8 cellular contexts compared by ENCODE assay signal in genomic region chr19:58059003-58059671, GRCh38. TPM values are rescaled to one million over a fixed set of nuclear protein-coding genes. Genes with fewer than 3 reads are reported as not detected.
DNase-seq lines count a peak whose midpoint lies in the region; ATAC-seq and TF ChIP-seq lines count a peak whose summit lies in the region.

TSS of gene ZNF135 (plus strand) at chr19:58059282. CDS start at chr19:58060003, 721 bp downstream.

- peak; percentile 11 for DNase-seq in activated CD8-positive, alpha-beta memory T cell treated with anti-CD3 and anti-CD28 coated beads, Interleukin-2, amount 50 U/mL, for 1 hour (ENCODE audit: extremely low read depth)
- DNase-seq in endothelial cell (ENCODE audit: low spot score) (peak; percentile 42), mesenteric fat pad (ENCODE audit: low spot score) (peak; percentile 96), A172 (ENCODE audit: low spot score) (no peak)
- peak; percentile 33 to 42 for DNase-seq in stimulated activated CD4-positive, alpha-beta T cell treated with anti-CD3 and anti-CD28 coated beads, Interleukin-4, amount 100 ng/mL, for 48 hours (ENCODE audit: low read depth in 2 of 2)

- H2AFZ ChIP-seq in Loucy (ENCODE audit: low read length) = peak within 1 kb of the TSS; percentile 88

- no peaks in the 10 kb centered on the region for H3K27me3 ChIP-seq in Loucy (ENCODE audit: insufficient read depth, low read length, poor library complexity, severe bottlenecking)

- H3K4me1 ChIP-seq in Loucy (ENCODE audit: insufficient read depth, low read length, poor library complexity, severe bottlenecking) = peaks cover 7% of the 10 kb centered on the region

- no peaks in the 10 kb centered on the region for H3F3A ChIP-seq in Loucy (ENCODE audit: low read depth)

- H4K20me1 ChIP-seq in Loucy (ENCODE audit: insufficient read depth, low read length, poor library complexity, severe bottlenecking) = no peaks in the 10 kb centered on the region

- no peaks in the 10 kb centered on the region for H3K4me1 Mint-ChIP-seq in endothelial cell (ENCODE audit: unreplicated experiment)

- H3K9me3 Mint-ChIP-seq in endothelial cell (ENCODE audit: unreplicated experiment) = peaks cover 49% of the 10 kb centered on the region

- peak within 1 kb of the TSS; percentile 75 for H3K4me3 ChIP-seq in Loucy (ENCODE audit: low read length, poor library complexity, severe bottlenecking)

- H3K27ac Mint-ChIP-seq in endothelial cell (ENCODE audit: unreplicated experiment) = peak within 1 kb of the TSS; percentile 50

- no peaks in the 10 kb centered on the region for H3K9me2 ChIP-seq in Loucy (replicated peaks; ENCODE audit: low read depth, low read length)

- no peaks in the 10 kb centered on the region for H3K79me2 ChIP-seq in Loucy (ENCODE audit: insufficient read depth, low read length)

- ATAC-seq in HG03342 (IDR thresholded peaks at IDR 0.05; ENCODE audit: unreplicated experiment) = no peak

- peak within 1 kb of the TSS; percentile 76 for H3K4me3 Mint-ChIP-seq in endothelial cell (ENCODE audit: unreplicated experiment)

- H3K36me3 ChIP-seq in Loucy (ENCODE audit: insufficient read depth, low read length) = no peaks in the 10 kb centered on the region

- H3K36me3 Mint-ChIP-seq in endothelial cell (ENCODE audit: low read depth, unreplicated experiment) = peaks cover 46% of the 10 kb centered on the region

- peak within 1 kb of the TSS; percentile 65 for H3K4me2 ChIP-seq in Loucy (ENCODE audit: low read depth, low read length, poor library complexity, severe bottlenecking)

- peak within 1 kb of the TSS; percentile 34; the same call in 1 of the 2 replicates for H3K27ac ChIP-seq in 22Rv1

- H3K9me3 ChIP-seq in Loucy (ENCODE audit: insufficient read depth, low read depth, low read length) = peaks cover 7% of the 10 kb centered on the region; the same call in 1 of the 2 replicates

- H3K27me3 Mint-ChIP-seq in endothelial cell (ENCODE audit: unreplicated experiment) = peaks cover 23% of the 10 kb centered on the region

- peak within 1 kb of the TSS; percentile 83 for H3K9ac ChIP-seq in Loucy (ENCODE audit: low read depth, low read length, poor library complexity, severe bottlenecking)

- no peak for TF ChIP-seq CTCF in 22Rv1 (IDR thresholded peaks at IDR 0.05)
- TF ChIP-seq CTCF in Loucy (conservative IDR thresholded peaks at IDR 0.05; ENCODE audit: low read length) = no peak
- no peak for TF ChIP-seq CTCF in endothelial cell (IDR thresholded peaks at IDR 0.05; ENCODE audit: unreplicated experiment)

RNA-seq across cellular contexts. Expression of gene ZNF135, which starts in this region (rescaled TPM):
- total RNA-seq in endothelial cell (ENCODE audit: unreplicated experiment) (1.1 TPM), mesenteric fat pad (3.5 TPM)
- not detected in 2 replicates for total RNA-seq in A172 (2014; rRNA removed; shearing (Covaris generic))
